ENCODE assay signal across 1 cellular context in the genomic region with DNA sequence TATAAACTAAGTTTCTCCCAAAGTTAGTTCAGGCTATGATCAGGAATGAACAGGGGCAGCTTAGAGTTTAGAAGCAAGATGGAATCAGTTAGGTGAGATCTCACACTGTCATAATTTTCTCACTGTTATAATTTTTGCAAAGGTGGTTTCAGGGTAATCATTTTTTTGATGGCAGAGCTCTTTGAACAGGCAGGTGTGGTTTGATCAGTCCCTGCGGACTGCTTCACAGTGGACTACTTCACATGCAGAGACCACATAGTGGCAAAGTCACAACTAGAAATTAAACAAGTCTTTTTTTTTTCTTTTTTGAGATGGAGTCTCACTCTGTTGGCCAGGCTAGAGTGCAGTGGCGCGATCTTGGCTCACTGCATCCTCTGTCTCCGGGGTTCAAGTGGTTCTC.
TF ChIP-seq lines count a peak whose summit lies in the region.

No MANE protein-coding gene starts in this region.

TF ChIP-seq in GM12878, 131 proteins besides CTCF, POLR2A, EP300 and RAD21:
- TF ChIP-seq, protein P1, sequence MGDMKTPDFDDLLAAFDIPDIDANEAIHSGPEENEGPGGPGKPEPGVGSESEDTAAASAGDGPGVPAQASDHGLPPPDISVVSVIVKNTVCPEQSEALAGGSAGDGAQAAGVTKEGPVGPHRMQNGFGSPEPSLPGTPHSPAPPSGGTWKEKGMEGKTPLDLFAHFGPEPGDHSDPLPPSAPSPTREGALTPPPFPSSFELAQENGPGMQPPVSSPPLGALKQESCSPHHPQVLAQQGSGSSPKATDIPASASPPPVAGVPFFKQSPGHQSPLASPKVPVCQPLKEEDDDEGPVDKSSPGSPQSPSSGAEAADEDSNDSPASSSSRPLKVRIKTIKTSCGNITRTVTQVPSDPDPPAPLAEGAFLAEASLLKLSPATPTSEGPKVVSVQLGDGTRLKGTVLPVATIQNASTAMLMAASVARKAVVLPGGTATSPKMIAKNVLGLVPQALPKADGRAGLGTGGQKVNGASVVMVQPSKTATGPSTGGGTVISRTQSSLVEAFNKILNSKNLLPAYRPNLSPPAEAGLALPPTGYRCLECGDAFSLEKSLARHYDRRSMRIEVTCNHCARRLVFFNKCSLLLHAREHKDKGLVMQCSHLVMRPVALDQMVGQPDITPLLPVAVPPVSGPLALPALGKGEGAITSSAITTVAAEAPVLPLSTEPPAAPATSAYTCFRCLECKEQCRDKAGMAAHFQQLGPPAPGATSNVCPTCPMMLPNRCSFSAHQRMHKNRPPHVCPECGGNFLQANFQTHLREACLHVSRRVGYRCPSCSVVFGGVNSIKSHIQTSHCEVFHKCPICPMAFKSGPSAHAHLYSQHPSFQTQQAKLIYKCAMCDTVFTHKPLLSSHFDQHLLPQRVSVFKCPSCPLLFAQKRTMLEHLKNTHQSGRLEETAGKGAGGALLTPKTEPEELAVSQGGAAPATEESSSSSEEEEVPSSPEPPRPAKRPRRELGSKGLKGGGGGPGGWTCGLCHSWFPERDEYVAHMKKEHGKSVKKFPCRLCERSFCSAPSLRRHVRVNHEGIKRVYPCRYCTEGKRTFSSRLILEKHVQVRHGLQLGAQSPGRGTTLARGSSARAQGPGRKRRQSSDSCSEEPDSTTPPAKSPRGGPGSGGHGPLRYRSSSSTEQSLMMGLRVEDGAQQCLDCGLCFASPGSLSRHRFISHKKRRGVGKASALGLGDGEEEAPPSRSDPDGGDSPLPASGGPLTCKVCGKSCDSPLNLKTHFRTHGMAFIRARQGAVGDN (IDR thresholded peaks at IDR 0.05), result peak; percentile 60; the same call in 1 of the 2 replicates
- TF ChIP-seq RCOR1 (conservative IDR thresholded peaks at IDR 0.05; ENCODE audit: low read depth, low read length) (no peak), BHLHE40 (IDR thresholded peaks at IDR 0.05; ENCODE audit: borderline replicate concordance in 1 of 2, low read depth in 2 of 2, low read length in 1 of 2) (peak in 1 of 2 experiments; percentile 53; a peak in 1 of 4 replicates), MEF2B (IDR thresholded peaks at IDR 0.05; ENCODE audit: partially characterized antibody, poor library complexity, severe bottlenecking) (peak; percentile 86), ZNF384 (IDR thresholded peaks at IDR 0.05; ENCODE audit: borderline replicate concordance, low read depth, low read length) (peak; percentile 61; the same call in 1 of the 2 replicates), JUNB (IDR thresholded peaks at IDR 0.05) (no peak), MTA2 (IDR thresholded peaks at IDR 0.05; ENCODE audit: low read depth) (0 out of 2 replicates have a peak, but pooled peaks have one; percentile 32)
